ENCODE assay signal across 19 cellular contexts in genomic region chr6:25103603-25104002, GRCh38.
A peak's percentile ranks its signal among the peaks of the same experiment; 100 is the strongest.
DNase-seq lines count a peak whose midpoint lies in the region; ATAC-seq and TF ChIP-seq lines count a peak whose summit lies in the region.
"Had no signal": no experiment of that assay in that cellular context is flagged by ENCODE, and none has a peak within 500 bp of the region (broad histone marks: within the 10 kb centered on the region; RNA-seq: fewer than 3 reads in every experiment).

No MANE protein-coding gene starts in this region.

- WGBS in prostate gland, result 87% methylated on average over 3 of the region's 3 CpGs

- no peak for TF ChIP-seq POLR2A in prostate gland (IDR thresholded peaks at IDR 0.05)

- no peak overlapping the region for H3K4me3 ChIP-seq in Jurkat, Clone E6-1 (ENCODE audit: low read length)
- no peak overlapping the region for H3K4me3 ChIP-seq in upper lobe of right lung
- no peak overlapping the region for H3K4me3 ChIP-seq in prostate gland
- H3K4me3 ChIP-seq: cardiac muscle cell, dorsolateral prefrontal cortex had no signal

- DNase-seq in activated naive CD8-positive, alpha-beta T cell treated with anti-CD3 and anti-CD28 coated beads for 36 hours, result no peak
- peak; percentile 25 for DNase-seq in Jurkat, Clone E6-1 (ENCODE audit: low read depth, low spot score)
- peak; percentile 91 for DNase-seq in renal cortical epithelial cell (ENCODE audit: low read depth)
- no peak for DNase-seq in upper lobe of right lung
- DNase-seq in prostate gland (ENCODE audit: low spot score), result no peak
- no peak for DNase-seq in DMS79 (lab: John Stamatoyannopoulos, UW)
- DNase-seq: activated B cell treated with CpG ODN at 0.5 μM for 24 hours; activated CD8-positive, alpha-beta memory T cell treated with anti-CD3 and anti-CD28 coated beads, Interleukin-2, amount 10 ng/mL, durations not matched to agents 7 days and 5 days; amniotic stem cell; DMS153; dorsolateral prefrontal cortex; NCI-H1417 treated with DMSO at 0.1 percent for 48 hours; trophoblast cell had no signal

- intact Hi-C loops in upper lobe of right lung (cut with DNase I), result no loop called here
- intact Hi-C loops in prostate gland (cut with DNase I), result no loop called here

- H3K4me3 Mint-ChIP-seq in activated naive CD8-positive, alpha-beta T cell, result no peak overlapping the region
- H3K4me3 Mint-ChIP-seq in activated naive CD8-positive, alpha-beta T cell treated with anti-CD3 and anti-CD28 coated beads for 36 hours, result no peak overlapping the region
- H3K4me3 Mint-ChIP-seq: activated B cell treated with CpG ODN at 0.5 μM for 24 hours; activated CD8-positive, alpha-beta memory T cell treated with anti-CD3 and anti-CD28 coated beads, Interleukin-2, amount 10 ng/mL, durations not matched to agents 7 days and 5 days; stimulated activated naive CD8-positive, alpha-beta T cell treated with anti-CD3 and anti-CD28 coated beads, Interleukin-15, Interleukin-2, amounts not matched to agents 100 ng/mL and 50 ng/mL, for 24 hours had no signal

- H3K27ac ChIP-seq in upper lobe of right lung (no peak overlapping the region), prostate gland (no peak overlapping the region)
- H3K27ac ChIP-seq: C4-2B, cardiac muscle cell, dorsolateral prefrontal cortex had no signal

- H3K27me3 Mint-ChIP-seq in activated naive CD8-positive, alpha-beta T cell, result no peaks in the 10 kb centered on the region
- H3K27me3 Mint-ChIP-seq in activated naive CD8-positive, alpha-beta T cell treated with anti-CD3 and anti-CD28 coated beads for 36 hours, result no peaks in the 10 kb centered on the region
- H3K27me3 Mint-ChIP-seq: activated B cell treated with CpG ODN at 0.5 μM for 24 hours; activated CD8-positive, alpha-beta memory T cell treated with anti-CD3 and anti-CD28 coated beads, Interleukin-2, amount 10 ng/mL, durations not matched to agents 7 days and 5 days; stimulated activated naive CD8-positive, alpha-beta T cell treated with anti-CD3 and anti-CD28 coated beads, Interleukin-15, Interleukin-2, amounts not matched to agents 100 ng/mL and 50 ng/mL, for 24 hours had no signal

- no peaks in the 10 kb centered on the region for H3K27me3 ChIP-seq in upper lobe of right lung
- H3K27me3 ChIP-seq in prostate gland (replicated peaks; ENCODE audit: insufficient read depth), result no peaks in the 10 kb centered on the region

- peaks cover 46% of the 10 kb centered on the region for H3K36me3 Mint-ChIP-seq in activated naive CD8-positive, alpha-beta T cell
- H3K36me3 Mint-ChIP-seq in activated naive CD8-positive, alpha-beta T cell treated with anti-CD3 and anti-CD28 coated beads for 36 hours, result peaks cover 50% of the 10 kb centered on the region

- H3K36me3 ChIP-seq in upper lobe of right lung (peaks cover 92% of the 10 kb centered on the region), prostate gland (no peaks in the 10 kb centered on the region)
- H3K36me3 ChIP-seq: cardiac muscle cell had no signal

- H3K9me3 ChIP-seq in upper lobe of right lung (no peaks in the 10 kb centered on the region), prostate gland (no peaks in the 10 kb centered on the region)

- peak overlapping the region; percentile 8 for H3K27ac Mint-ChIP-seq in activated naive CD8-positive, alpha-beta T cell
- H3K27ac Mint-ChIP-seq in activated naive CD8-positive, alpha-beta T cell treated with anti-CD3 and anti-CD28 coated beads for 36 hours, result no peak overlapping the region
- H3K27ac Mint-ChIP-seq: activated B cell treated with CpG ODN at 0.5 μM for 24 hours; activated CD8-positive, alpha-beta memory T cell treated with anti-CD3 and anti-CD28 coated beads, Interleukin-2, amount 10 ng/mL, durations not matched to agents 7 days and 5 days; stimulated activated naive CD8-positive, alpha-beta T cell treated with anti-CD3 and anti-CD28 coated beads, Interleukin-15, Interleukin-2, amounts not matched to agents 100 ng/mL and 50 ng/mL, for 24 hours had no signal

- H3K9me3 Mint-ChIP-seq in activated naive CD8-positive, alpha-beta T cell (ENCODE audit: low read depth), result no peaks in the 10 kb centered on the region
- H3K9me3 Mint-ChIP-seq in activated naive CD8-positive, alpha-beta T cell treated with anti-CD3 and anti-CD28 coated beads for 36 hours, result no peaks in the 10 kb centered on the region
- H3K9me3 Mint-ChIP-seq: activated B cell treated with CpG ODN at 0.5 μM for 24 hours; stimulated activated naive CD8-positive, alpha-beta T cell treated with anti-CD3 and anti-CD28 coated beads, Interleukin-15, Interleukin-2, amounts not matched to agents 100 ng/mL and 50 ng/mL, for 24 hours had no signal

- TF ChIP-seq CTCF in upper lobe of right lung (IDR thresholded peaks at IDR 0.05), result no peak
- no peak for TF ChIP-seq CTCF in prostate gland (IDR thresholded peaks at IDR 0.05)

- no peaks in the 10 kb centered on the region for H3K4me1 Mint-ChIP-seq in activated naive CD8-positive, alpha-beta T cell (ENCODE audit: low read depth)
- H3K4me1 Mint-ChIP-seq in activated naive CD8-positive, alpha-beta T cell treated with anti-CD3 and anti-CD28 coated beads for 36 hours, result no peaks in the 10 kb centered on the region

- H3K4me1 ChIP-seq in upper lobe of right lung (no peaks in the 10 kb centered on the region), prostate gland (replicated peaks) (no peaks in the 10 kb centered on the region)

- peak; percentile 47 for ATAC-seq in GM21825 (IDR thresholded peaks at IDR 0.05; ENCODE audit: unreplicated experiment)
- no peak for ATAC-seq in upper lobe of right lung
- ATAC-seq: activated CD8-positive, alpha-beta memory T cell treated with anti-CD3 and anti-CD28 coated beads, Interleukin-2, amount 10 ng/mL, durations not matched to agents 7 days and 5 days; sciatic nerve had no signal

Comparison
In these comparisons a context has a peak if more than half of its experiments do, and no peak if none do; other contexts are left out.
1. DNase-seq: peak in Jurkat, Clone E6-1 (single experiment) and renal cortical epithelial cell (single experiment); none in activated naive CD8-positive, alpha-beta T cell treated with anti-CD3 and anti-CD28 coated beads for 36 hours (single experiment), upper lobe of right lung (single experiment), prostate gland (single experiment) and DMS79 (single experiment).